In the genomic region with DNA sequence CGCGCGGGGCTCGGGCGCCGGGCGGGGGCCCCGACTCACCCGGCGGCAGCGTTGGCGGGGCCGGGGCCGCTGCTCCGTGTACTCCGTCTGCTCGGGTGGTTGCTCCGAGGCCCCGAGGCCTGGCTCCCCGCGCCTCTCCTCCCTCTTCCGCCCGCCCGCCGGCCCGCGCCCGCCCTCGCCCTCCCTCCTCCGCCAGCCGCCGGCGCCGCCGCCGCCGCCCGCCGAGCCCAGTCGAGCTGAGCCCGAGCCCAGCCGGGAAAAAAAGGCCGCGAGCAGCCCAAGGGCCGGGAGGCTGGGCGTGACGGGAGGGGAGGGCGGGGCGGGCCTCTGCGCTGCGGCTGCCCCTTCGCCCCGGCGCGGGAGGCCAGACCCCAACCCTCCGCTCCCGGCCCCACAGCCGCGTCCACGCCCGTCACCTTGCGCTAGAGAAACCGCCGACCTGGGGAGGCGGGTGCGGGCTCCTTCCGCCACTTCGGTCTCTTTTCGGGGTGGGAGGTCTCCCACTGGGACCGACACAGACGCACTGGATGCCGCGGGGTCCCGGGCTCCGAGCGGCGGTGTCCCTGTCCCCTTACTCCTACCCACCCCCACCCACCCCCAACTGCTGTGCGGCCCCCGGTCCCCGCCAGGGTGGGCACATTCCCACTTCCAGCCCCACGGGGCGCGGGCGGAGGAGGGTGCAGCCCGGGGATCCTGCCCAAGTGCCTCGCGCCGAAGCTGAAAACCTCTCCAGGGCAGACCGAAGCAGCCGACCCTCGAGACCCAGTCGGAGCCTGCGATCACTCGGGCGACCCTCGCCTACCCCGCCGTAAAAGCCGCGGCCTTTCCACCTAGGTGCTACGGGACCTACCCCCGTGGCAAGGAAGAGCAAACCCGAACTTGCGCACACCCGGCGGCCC, we compare ENCODE assay signal across 8 cellular contexts. TPM values are rescaled to one million over a fixed set of nuclear protein-coding genes. Genes with fewer than 3 reads are reported as not detected.
DNase-seq lines count a peak whose midpoint lies in the region; ATAC-seq and TF ChIP-seq lines count a peak whose summit lies in the region.

A gene with protein sequence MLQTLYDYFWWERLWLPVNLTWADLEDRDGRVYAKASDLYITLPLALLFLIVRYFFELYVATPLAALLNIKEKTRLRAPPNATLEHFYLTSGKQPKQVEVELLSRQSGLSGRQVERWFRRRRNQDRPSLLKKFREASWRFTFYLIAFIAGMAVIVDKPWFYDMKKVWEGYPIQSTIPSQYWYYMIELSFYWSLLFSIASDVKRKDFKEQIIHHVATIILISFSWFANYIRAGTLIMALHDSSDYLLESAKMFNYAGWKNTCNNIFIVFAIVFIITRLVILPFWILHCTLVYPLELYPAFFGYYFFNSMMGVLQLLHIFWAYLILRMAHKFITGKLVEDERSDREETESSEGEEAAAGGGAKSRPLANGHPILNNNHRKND (minus strand): TSS at position 256 of the 899 bp plus-strand sequence. CDS start 5,745 bp downstream, outside the sequence.

- peak within 1 kb of the TSS; percentile 90 for H3K4me3 ChIP-seq in choroid plexus epithelial cell (ENCODE audit: low read depth, low read length)

- H3K9me3 Mint-ChIP-seq in activated CD4-positive, alpha-beta T cell treated with anti-CD3 and anti-CD28 coated beads for 36 hours (ENCODE audit: low read depth): no peaks in the 10 kb centered on the region

- peak within 1 kb of the TSS; percentile 87 for H3K27ac Mint-ChIP-seq in activated CD4-positive, alpha-beta T cell treated with anti-CD3 and anti-CD28 coated beads for 36 hours

- TF ChIP-seq CTCF in choroid plexus epithelial cell (conservative IDR thresholded peaks at IDR 0.05; ENCODE audit: low read depth, low read length): no peak

- H3K27me3 Mint-ChIP-seq in activated CD4-positive, alpha-beta T cell treated with anti-CD3 and anti-CD28 coated beads for 36 hours: no peaks in the 10 kb centered on the region

- DNase-seq in NCI-H2196 treated with DMSO at 0.1 percent for 48 hours (lab: John Stamatoyannopoulos, UW; ENCODE audit: unreplicated experiment) (peak; percentile 26), choroid plexus epithelial cell (ENCODE audit: low read depth) (peak; percentile 76), cortex of kidney (lab: John Stamatoyannopoulos, UW) (no peak)
- peak; percentile 87 for DNase-seq in activated CD4-positive, alpha-beta T cell treated with anti-CD3 and anti-CD28 coated beads for 36 hours
- DNase-seq in stimulated activated CD4-positive, alpha-beta T cell treated with anti-CD3 and anti-CD28 coated beads, Interleukin-1b, Interleukin-23, amount 100 ng/mL, for 4 hours (ENCODE audit: low read depth in 2 of 2): peak; percentile 66 to 68

- peak within 1 kb of the TSS; percentile 88 for H3K27ac ChIP-seq in layer of hippocampus (ENCODE audit: low read depth, low read length)

- POLR2A ChIA-PET in activated CD4-positive, alpha-beta T cell treated with anti-CD3 and anti-CD28 coated beads for 36 hours (lab: Charles Lee): interaction anchor here (0.6 to 1.8 kb wide), 3 partner anchors 9 to 31 kb away, joined by 3 to 9 read pairs (median 3); a partner anchor contains a TSS

- peak; percentile 40 for TF ChIP-seq POLR2A in GM15510 (IDR thresholded peaks at IDR 0.05; ENCODE audit: borderline replicate concordance, extremely low read depth, insufficient read length)

- peak; percentile 52 for ATAC-seq in HG02870 (IDR thresholded peaks at IDR 0.05; ENCODE audit: unreplicated experiment)
- ATAC-seq in activated CD4-positive, alpha-beta T cell treated with anti-CD3 and anti-CD28 coated beads for 36 hours: peak; percentile 54

- H3K4me1 Mint-ChIP-seq in activated CD4-positive, alpha-beta T cell treated with anti-CD3 and anti-CD28 coated beads for 36 hours: peaks cover 71% of the 10 kb centered on the region

- intact Hi-C loops in activated CD4-positive, alpha-beta T cell treated with anti-CD3 and anti-CD28 coated beads for 36 hours (cut with DNase I, micrococcal nuclease): loop anchor here (1.0 to 10.0 kb wide), 13 partner anchors 33 to 510 kb away; a partner anchor contains a TSS

- H3K4me3 Mint-ChIP-seq in activated CD4-positive, alpha-beta T cell treated with anti-CD3 and anti-CD28 coated beads for 36 hours: peak within 1 kb of the TSS; percentile 88

- CTCF ChIA-PET in activated CD4-positive, alpha-beta T cell treated with anti-CD3 and anti-CD28 coated beads for 36 hours (lab: Charles Lee): interaction anchor here (0.5 to 3.8 kb wide), 3 partner anchors 21 to 702 kb away, joined by 3 to 15 read pairs (median 5); a partner anchor contains a TSS

- peaks cover 10% of the 10 kb centered on the region for H3K36me3 Mint-ChIP-seq in activated CD4-positive, alpha-beta T cell treated with anti-CD3 and anti-CD28 coated beads for 36 hours (ENCODE audit: low read depth)

- H3K27me3 ChIP-seq in layer of hippocampus (ENCODE audit: control insufficient read depth, insufficient read depth, low read length): no peaks in the 10 kb centered on the region

RNA-seq across cellular contexts. Expression of the gene that starts here (rescaled TPM):
- total RNA-seq in activated CD4-positive, alpha-beta T cell treated with anti-CD3 and anti-CD28 coated beads for 36 hours: 100 to 1,000 TPM; 134 to 151 TPM
